In genomic region chr6:18100296-18100695, GRCh38 we compare ENCODE assay signal across 16 cellular contexts.
"Had no signal": no experiment of that assay in that cellular context is flagged by ENCODE, and none has a peak within 500 bp of the region (broad histone marks: within the 10 kb centered on the region; RNA-seq: fewer than 3 reads in every experiment).

No MANE protein-coding gene starts in this region.

- DNase-seq: activated CD4-positive, alpha-beta T cell treated with anti-CD3 and anti-CD28 coated beads for 36 hours; activated naive CD4-positive, alpha-beta T cell treated with anti-CD3 and anti-CD28 coated beads, Interleukin-2, amount 10 ng/mL, durations not matched to agents 7 days and 5 days; adrenal gland; glutamatergic neuron; islet precursor cell; left ventricle myocardium inferior; mesendoderm; right cardiac atrium; SK-N-SH; T-helper 1 cell had no signal

- H3K9me3 Mint-ChIP-seq: activated naive CD4-positive, alpha-beta T cell treated with anti-CD3 and anti-CD28 coated beads, Interleukin-2, amount 10 ng/mL, durations not matched to agents 7 days and 5 days; stimulated activated effector memory CD8-positive, alpha-beta T cell treated with anti-CD3 and anti-CD28 coated beads, Interleukin-12 subunit alpha, Interleukin-12 subunit beta, amount 100 ng/mL, for 72 hours; type B pancreatic cell had no signal

- H3K9me3 ChIP-seq: adrenal gland, left ventricle myocardium inferior, SK-N-SH had no signal

- H3K27ac Mint-ChIP-seq: activated CD4-positive, alpha-beta T cell treated with anti-CD3 and anti-CD28 coated beads for 36 hours; activated naive CD4-positive, alpha-beta T cell treated with anti-CD3 and anti-CD28 coated beads, Interleukin-2, amount 10 ng/mL, durations not matched to agents 7 days and 5 days; dendritic cell treated with granulocyte-macrophage colony-stimulating factor and Interleukin-4, amounts not matched to agents 40 ng/mL and 50 ng/mL, for 4 days; stimulated activated effector memory CD8-positive, alpha-beta T cell treated with anti-CD3 and anti-CD28 coated beads, Interleukin-12 subunit alpha, Interleukin-12 subunit beta, amount 100 ng/mL, for 72 hours; type B pancreatic cell had no signal

- H3K36me3 Mint-ChIP-seq: activated naive CD4-positive, alpha-beta T cell treated with anti-CD3 and anti-CD28 coated beads, Interleukin-2, amount 10 ng/mL, durations not matched to agents 7 days and 5 days; brain; stimulated activated effector memory CD8-positive, alpha-beta T cell treated with anti-CD3 and anti-CD28 coated beads, Interleukin-12 subunit alpha, Interleukin-12 subunit beta, amount 100 ng/mL, for 72 hours; type B pancreatic cell had no signal

- H3K4me1 Mint-ChIP-seq: activated CD4-positive, alpha-beta T cell treated with anti-CD3 and anti-CD28 coated beads for 36 hours; activated naive CD4-positive, alpha-beta T cell treated with anti-CD3 and anti-CD28 coated beads, Interleukin-2, amount 10 ng/mL, durations not matched to agents 7 days and 5 days; brain; stimulated activated effector memory CD8-positive, alpha-beta T cell treated with anti-CD3 and anti-CD28 coated beads, Interleukin-12 subunit alpha, Interleukin-12 subunit beta, amount 100 ng/mL, for 72 hours had no signal

- H3K9ac ChIP-seq: SK-N-SH had no signal

- H3K4me1 ChIP-seq: adrenal gland had no signal

- ATAC-seq: activated CD4-positive, alpha-beta T cell treated with anti-CD3 and anti-CD28 coated beads for 36 hours; esophagus mucosa; right cardiac atrium; stimulated activated effector memory CD8-positive, alpha-beta T cell treated with anti-CD3 and anti-CD28 coated beads, Interleukin-12 subunit alpha, Interleukin-12 subunit beta, amount 100 ng/mL, for 72 hours had no signal

- H3K4me2 ChIP-seq: SK-N-SH had no signal

- H3K27me3 ChIP-seq: adrenal gland had no signal

- H3K36me3 ChIP-seq: adrenal gland, left ventricle myocardium inferior had no signal

- H3K4me3 ChIP-seq: adrenal gland, left ventricle myocardium inferior had no signal

- H3K4me3 Mint-ChIP-seq: activated CD4-positive, alpha-beta T cell treated with anti-CD3 and anti-CD28 coated beads for 36 hours; activated naive CD4-positive, alpha-beta T cell treated with anti-CD3 and anti-CD28 coated beads, Interleukin-2, amount 10 ng/mL, durations not matched to agents 7 days and 5 days; brain; dendritic cell treated with granulocyte-macrophage colony-stimulating factor and Interleukin-4, amounts not matched to agents 40 ng/mL and 50 ng/mL, for 4 days; stimulated activated effector memory CD8-positive, alpha-beta T cell treated with anti-CD3 and anti-CD28 coated beads, Interleukin-12 subunit alpha, Interleukin-12 subunit beta, amount 100 ng/mL, for 72 hours; type B pancreatic cell had no signal

- H3K27ac ChIP-seq: adrenal gland, left ventricle myocardium inferior, VCaP had no signal

- H3K27me3 Mint-ChIP-seq: brain had no signal
